14 cellular contexts compared by ENCODE assay signal in genomic region chr10:45379891-45380540, GRCh38. TPM values are rescaled to one million over a fixed set of nuclear protein-coding genes. Genes with fewer than 3 reads are reported as not detected.
DNase-seq lines count a peak whose midpoint lies in the region; ATAC-seq, FAIRE-seq and TF ChIP-seq lines count a peak whose summit lies in the region.
"Had no signal": no experiment of that assay in that cellular context is flagged by ENCODE, and none has a peak within 500 bp of the region (broad histone marks: within the 10 kb centered on the region; RNA-seq: fewer than 3 reads in every experiment).

No MANE protein-coding gene starts in this region.

- H3K4me3 ChIP-seq in Peyer's patch, result no peak overlapping the region

- FAIRE-seq in GM12892 (lab: Jason Lieb, UNC), result no peak
- FAIRE-seq: D721Med had no signal

- peak overlapping the region in 3 of 4 donors; percentile 20 to 49 (median 49) for H3K27ac ChIP-seq in Peyer's patch
- H3K27ac ChIP-seq: KMS-11 had no signal

- no peaks in the 10 kb centered on the region for H3K27me3 ChIP-seq in Peyer's patch

- TF ChIP-seq CTCF in Peyer's patch (IDR thresholded peaks at IDR 0.05), result no peak

- intact Hi-C loops in cardiac septum (cut with DNase I), result no loop called here
- intact Hi-C loops in sciatic nerve (cut with DNase I), result no loop called here

- ATAC-seq in GM21576 (IDR thresholded peaks at IDR 0.05; ENCODE audit: unreplicated experiment) (peak; percentile 47), sciatic nerve (peak; percentile 84)
- ATAC-seq: SK-N-SH treated with all-trans-retinoic acid at 6 μM for 48 hours had no signal

- DNase-seq in Peyer's patch (peak in 2 of 3 donors; percentile 57 to 74), cardiac septum (ENCODE audit: low spot score) (peak; percentile 85), sciatic nerve (ENCODE audit: low spot score) (no peak), NCI-H2107 treated with DMSO at 0.1 percent for 48 hours (lab: John Stamatoyannopoulos, UW; ENCODE audit: unreplicated experiment) (no peak), GM12892 (ENCODE audit: insufficient read length) (no peak), cerebellar cortex (ENCODE audit: low spot score) (no peak)
- DNase-seq in activated effector memory CD4-positive, alpha-beta T cell treated with Interleukin-2 at 50 U/mL for 16 hours, result no peak
- DNase-seq: activated CD4-positive, alpha-beta memory T cell treated with anti-CD3 and anti-CD28 coated beads, Interleukin-2, amount 10 ng/mL, durations not matched to agents 7 days and 5 days; NCI-H446 treated with DMSO at 0.1 percent for 48 hours; nephron progenitor cell had no signal

- no peaks in the 10 kb centered on the region for H3K9me3 ChIP-seq in Peyer's patch

- no peaks in the 10 kb centered on the region for H3K36me3 ChIP-seq in Peyer's patch

- TF ChIP-seq POLR2A in Peyer's patch (IDR thresholded peaks at IDR 0.05) (no peak), GM12892 (IDR thresholded peaks at IDR 0.05; ENCODE audit: low read depth, low read length) (no peak)

- peaks cover 0 to 9% (median 5%) of the 10 kb centered on the region in 4 donors for H3K4me1 ChIP-seq in Peyer's patch

RNA-seq across cellular contexts. Expression of gene ALOX5, which starts 6.0 kb away (rescaled TPM):
- total RNA-seq in Peyer's patch (100 to 1,000 TPM in 1 of 4 donors, 10 to 100 TPM in 3; 24.0 to 187 (median 31.6) TPM), cardiac septum (4.9 TPM), sciatic nerve (33.7 TPM)
- polyA plus RNA-seq in GM12892 (2012; ENCODE audit: missing spikeins), result 28.2 TPM

Comparison
In these comparisons a context has a peak if more than half of its experiments do, and no peak if none do; other contexts are left out.
1. DNase-seq: peak in Peyer's patch (2 of 3) and cardiac septum (single experiment); none in sciatic nerve (single experiment), NCI-H2107 treated with DMSO at 0.1 percent for 48 hours (single experiment), activated effector memory CD4-positive, alpha-beta T cell treated with Interleukin-2 at 50 U/mL for 16 hours (single experiment), GM12892 (single experiment) and cerebellar cortex (single experiment).